In genomic region chr16:2737895-2738418, GRCh38 we compare ENCODE assay signal across 1 cellular context.
TF ChIP-seq lines count a peak whose summit lies in the region.

No MANE protein-coding gene starts in this region.

TF ChIP-seq in K562, 482 proteins besides CTCF, POLR2A, EP300 and RAD21:
- TF ChIP-seq POLR2G (IDR thresholded peaks at IDR 0.05; ENCODE audit: low read depth, low read length) (peak; percentile 15; the same call in 1 of the 2 replicates), CBFA2T3 (IDR thresholded peaks at IDR 0.05) (no peak), MLX (CRISPR knock-in tag; conservative IDR thresholded peaks at IDR 0.05) (no peak), KDM1A (IDR thresholded peaks at IDR 0.05) (no peak)
